ENCODE assay signal across 1 cellular context in genomic region chr11:120217526-120217925, GRCh38.
TF ChIP-seq lines count a peak whose summit lies in the region.

No MANE protein-coding gene starts in this region.

TF ChIP-seq in IMR-90, 13 proteins besides CTCF, POLR2A, EP300 and RAD21 (continued from another document):
- no peak for TF ChIP-seq MXI1 (IDR thresholded peaks at IDR 0.05; ENCODE audit: borderline replicate concordance, low read depth, low read length)
- TF ChIP-seq RFX5 (IDR thresholded peaks at IDR 0.05; ENCODE audit: low read depth, low read length): no peak
- no peak for TF ChIP-seq ELK1 (IDR thresholded peaks at IDR 0.05; ENCODE audit: borderline replicate concordance, low read depth, low read length)
- no peak for TF ChIP-seq BHLHE40 (IDR thresholded peaks at IDR 0.05; ENCODE audit: low read depth, low read length)
- no peak for TF ChIP-seq CEBPB (IDR thresholded peaks at IDR 0.05; ENCODE audit: low read depth, low read length)
- TF ChIP-seq MAFK (IDR thresholded peaks at IDR 0.05; ENCODE audit: low read depth, low read length): no peak
- TF ChIP-seq NFE2L2 (IDR thresholded peaks at IDR 0.05; ENCODE audit: low read depth, low read length): no peak
